Comparison of ENCODE assay signal across 15 cellular contexts in genomic region chr3:152357587-152357986, GRCh38.
DNase-seq lines count a peak whose midpoint lies in the region; ATAC-seq and TF ChIP-seq lines count a peak whose summit lies in the region.
"Had no signal": no experiment of that assay in that cellular context is flagged by ENCODE, and none has a peak within 500 bp of the region (broad histone marks: within the 10 kb centered on the region; RNA-seq: fewer than 3 reads in every experiment).

No MANE protein-coding gene starts in this region.

- intact Hi-C loops in esophagus muscularis mucosa (cut with DNase I) = no loop called here
- intact Hi-C loops in upper lobe of right lung (cut with DNase I) = no loop called here

- H3K4me1 ChIP-seq in esophagus muscularis mucosa = peaks cover 55 to 94% (median 76%) of the 10 kb centered on the region in 4 donors
- peaks cover 21% of the 10 kb centered on the region for H3K4me1 ChIP-seq in upper lobe of right lung

- no peaks in the 10 kb centered on the region for H3K27me3 ChIP-seq in esophagus muscularis mucosa
- no peaks in the 10 kb centered on the region for H3K27me3 ChIP-seq in upper lobe of right lung

- H3K9me3 ChIP-seq in T-helper 17 cell (ENCODE audit: control insufficient read depth, low read length, poor library complexity, severe bottlenecking) (no peaks in the 10 kb centered on the region), esophagus muscularis mucosa (no peaks in the 10 kb centered on the region), upper lobe of right lung (no peaks in the 10 kb centered on the region)
- H3K9me3 ChIP-seq: lower lobe of right lung, thoracic aorta had no signal

- H3K4me3 Mint-ChIP-seq in activated T-cell treated with anti-CD3 and anti-CD28 coated beads, Interleukin-2, amount 50 U/mL, for 24 hours = no peak overlapping the region
- H3K4me3 Mint-ChIP-seq in T-helper 17 cell = peak overlapping the region; percentile 64

- no peaks in the 10 kb centered on the region for H3K9me3 Mint-ChIP-seq in activated T-cell treated with anti-CD3 and anti-CD28 coated beads, Interleukin-2, amount 50 U/mL, for 24 hours

- H3K27ac ChIP-seq in esophagus muscularis mucosa (replicated peaks in 1 of 4) = peak overlapping the region; percentile 4 to 11 (median 10)
- no peak overlapping the region for H3K27ac ChIP-seq in upper lobe of right lung
- H3K27ac ChIP-seq: lower lobe of right lung, PC-9 had no signal

- H3K36me3 ChIP-seq in esophagus muscularis mucosa (no peaks in the 10 kb centered on the region), upper lobe of right lung (no peaks in the 10 kb centered on the region)
- H3K36me3 ChIP-seq: lower lobe of right lung, thoracic aorta had no signal

- H3K36me3 Mint-ChIP-seq in activated T-cell treated with anti-CD3 and anti-CD28 coated beads, Interleukin-2, amount 50 U/mL, for 24 hours (ENCODE audit: low read depth) = peaks cover 76% of the 10 kb centered on the region
- peaks cover 12% of the 10 kb centered on the region for H3K36me3 Mint-ChIP-seq in T-helper 17 cell (ENCODE audit: low read depth)

- peak overlapping the region; percentile 84 for H3K27ac Mint-ChIP-seq in activated T-cell treated with anti-CD3 and anti-CD28 coated beads, Interleukin-2, amount 50 U/mL, for 24 hours
- peak overlapping the region; percentile 96 for H3K27ac Mint-ChIP-seq in T-helper 17 cell

- TF ChIP-seq EP300 in esophagus muscularis mucosa (IDR thresholded peaks at IDR 0.05) = no peak

- TF ChIP-seq CTCF in esophagus muscularis mucosa (IDR thresholded peaks at IDR 0.05) = no peak
- TF ChIP-seq CTCF in upper lobe of right lung (IDR thresholded peaks at IDR 0.05) = no peak

- no peak overlapping the region for H3K4me3 ChIP-seq in esophagus muscularis mucosa
- no peak overlapping the region for H3K4me3 ChIP-seq in upper lobe of right lung
- H3K4me3 ChIP-seq: lower lobe of right lung, PC-9, thoracic aorta had no signal

- H3K27me3 Mint-ChIP-seq in activated T-cell treated with anti-CD3 and anti-CD28 coated beads, Interleukin-2, amount 50 U/mL, for 24 hours = no peaks in the 10 kb centered on the region
- no peaks in the 10 kb centered on the region for H3K27me3 Mint-ChIP-seq in T-helper 17 cell

- TF ChIP-seq POLR2A in esophagus muscularis mucosa (IDR thresholded peaks at IDR 0.05; ENCODE audit: low read depth) = no peak

- peaks cover 85% of the 10 kb centered on the region for H3K4me1 Mint-ChIP-seq in activated T-cell treated with anti-CD3 and anti-CD28 coated beads, Interleukin-2, amount 50 U/mL, for 24 hours (ENCODE audit: low read depth)
- H3K4me1 Mint-ChIP-seq in T-helper 17 cell = peaks cover 51% of the 10 kb centered on the region

- no peak for DNase-seq in activated T-cell treated with anti-CD3 and anti-CD28 coated beads, Interleukin-2, amount 50 U/mL, for 24 hours
- no peak for DNase-seq in activated T-cell treated with anti-CD3 and anti-CD28 coated beads, Interleukin-2, amount 50 U/mL, for 1 hour
- DNase-seq in T-helper 17 cell (no peak), esophagus muscularis mucosa (ENCODE audit: extremely low spot score) (no peak), HuH-7 (ENCODE audit: low spot score) (no peak), HPDE6-E6E7 (ENCODE audit: extremely low spot score) (no peak), upper lobe of right lung (no peak)
- DNase-seq in stimulated activated naive CD8-positive, alpha-beta T cell treated with anti-CD3 and anti-CD28 coated beads, Interleukin-15, Interleukin-2, amounts not matched to agents 100 U/mL and 50 U/mL, for 24 hours = no peak
- DNase-seq: activated CD4-positive, alpha-beta T cell treated with anti-CD3 and anti-CD28 coated beads, Interleukin-2, amount 50 U/mL, for 48 hours; amygdala; cortex of kidney; lower lobe of right lung; NCI-H1105 treated with DMSO at 0.1 percent for 48 hours; PC-9 had no signal

- ATAC-seq in T-helper 17 cell (no peak), upper lobe of right lung (no peak)
- ATAC-seq in stimulated activated naive CD8-positive, alpha-beta T cell treated with anti-CD3 and anti-CD28 coated beads, Interleukin-15, Interleukin-2, amounts not matched to agents 100 U/mL and 50 U/mL, for 24 hours = peak; percentile 50
